11 cellular contexts compared by ENCODE assay signal in the genomic region with DNA sequence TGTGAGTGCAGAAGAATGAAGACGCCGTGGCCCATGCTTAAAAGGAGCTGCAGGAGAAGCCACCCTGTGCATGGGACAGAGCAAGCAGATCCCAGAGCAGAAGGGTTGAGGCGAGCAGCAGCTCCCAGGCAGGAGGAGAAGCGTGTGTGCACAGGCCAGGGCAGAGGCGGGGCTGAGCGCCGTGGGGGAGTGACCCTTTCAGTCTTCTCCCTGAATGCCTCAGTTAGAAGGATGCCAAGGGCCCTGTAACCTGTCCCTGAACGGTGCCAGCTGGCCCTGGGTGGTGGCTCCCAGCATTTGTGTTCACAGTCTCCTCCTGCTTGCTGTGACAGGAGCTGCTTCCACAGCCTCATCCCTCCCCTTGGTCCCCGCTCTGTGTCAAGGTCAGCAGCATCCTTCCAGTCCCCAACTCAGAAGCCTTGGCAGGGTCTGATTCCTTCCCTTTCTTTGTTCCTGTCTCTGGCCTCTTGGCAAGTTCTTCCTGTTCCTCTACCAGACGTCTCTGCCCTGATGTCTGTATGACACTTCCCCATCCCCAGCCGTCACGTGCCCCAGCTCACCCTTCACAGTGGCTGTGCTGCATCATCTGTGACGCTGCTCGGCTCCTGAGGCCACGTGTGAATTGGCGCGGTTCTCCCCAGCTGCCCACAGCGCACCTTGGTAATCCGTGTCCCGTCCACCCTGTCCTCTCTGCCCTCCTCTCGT. TPM values are rescaled to one million over a fixed set of nuclear protein-coding genes. Genes with fewer than 3 reads are reported as not detected.
A peak's percentile ranks its signal among the peaks of the same experiment; 100 is the strongest.
DNase-seq lines count a peak whose midpoint lies in the region; ATAC-seq, FAIRE-seq and TF ChIP-seq lines count a peak whose summit lies in the region.
"Had no signal": no experiment of that assay in that cellular context is flagged by ENCODE, and none has a peak within 500 bp of the region (broad histone marks: within the 10 kb centered on the region; RNA-seq: fewer than 3 reads in every experiment).

No MANE protein-coding gene starts in this region.

- no peak for FAIRE-seq in K562 (lab: Jason Lieb, UNC)

- peaks cover 37% of the 10 kb centered on the region for H3K4me1 Mint-ChIP-seq in activated naive CD4-positive, alpha-beta T cell treated with anti-CD3 and anti-CD28 coated beads for 36 hours (ENCODE audit: low read depth)

- H3K36me3 ChIP-seq in K562 (ENCODE audit: control insufficient read depth, insufficient read depth, low read length) (peaks cover 70% of the 10 kb centered on the region), lower lobe of right lung (peaks cover 76% of the 10 kb centered on the region), testis (ENCODE audit: low read depth, missing control alignments) (no peaks in the 10 kb centered on the region), GM23248 (ENCODE audit: low read depth) (peaks cover 35% of the 10 kb centered on the region)

- H3K27ac ChIP-seq in K562 (ENCODE audit: extremely low read depth, low read depth, low read length) (no peak overlapping the region), lower lobe of right lung (peak overlapping the region; percentile 11), testis (peak overlapping the region in 1 of 2 donors; percentile 39), GM23248 (no peak overlapping the region)

- peak; percentile 1 for DNase-seq in activated naive CD4-positive, alpha-beta T cell treated with anti-CD3 and anti-CD28 coated beads for 36 hours
- DNase-seq in activated naive CD4-positive, alpha-beta T cell treated with anti-CD3 and anti-CD28 coated beads, Interleukin-2, amount 50 U/mL, for 16 hours, result no peak
- no peak for DNase-seq in K562 (ENCODE audit: extremely low read depth in 1 of 4, low spot score in 3 of 4)
- peak; percentile 84 for DNase-seq in lower lobe of right lung
- peak; percentile 79 for DNase-seq in testis
- DNase-seq in GM23248, result no peak
- DNase-seq: activated CD4-positive, alpha-beta T cell treated with anti-CD3 and anti-CD28 coated beads for 1 hour; activated gamma-delta T cell treated with Interleukin-2 at 50 U/mL for 16 hours; NCI-H2171 treated with DMSO at 0.1 percent for 48 hours had no signal

- WGBS in K562 (ENCODE audit: insufficient coverage, low coverage, missing lambda C conversion rate), result 95% methylated on average over 20 of the region's 21 CpGs
- WGBS in testis, 2 donors, result 56 to 70% methylated on average over 19 to 21 of the region's 21 CpGs
- WGBS in GM23248 (ENCODE audit: low coverage in 1 of 2, low lambda C conversion rate in 2 of 2, missing lambda C conversion rate in 2 of 2), 2 experiments, result 90 to 92% methylated on average over 21 of the region's 21 CpGs

- no peak for TF ChIP-seq POLR2A in K562 (conservative IDR thresholded peaks at IDR 0.05)
- no peak for TF ChIP-seq POLR2A in testis (IDR thresholded peaks at IDR 0.05)

- H3F3A ChIP-seq in GM23248 (ENCODE audit: insufficient read depth), result no peaks in the 10 kb centered on the region

- no peak for TF ChIP-seq RAD21 in K562 (CRISPR knock-in tag; conservative IDR thresholded peaks at IDR 0.05 in 1 of 2, IDR thresholded peaks at IDR 0.05 in 1 of 2)

- POLR2A ChIA-PET in K562 (lab: Yijun Ruan, JAX), result no interaction called here

- H3K27me3 Mint-ChIP-seq in activated naive CD4-positive, alpha-beta T cell treated with anti-CD3 and anti-CD28 coated beads for 36 hours (ENCODE audit: low read depth), result no peaks in the 10 kb centered on the region

- H3K36me3 Mint-ChIP-seq in activated naive CD4-positive, alpha-beta T cell treated with anti-CD3 and anti-CD28 coated beads for 36 hours (ENCODE audit: low read depth), result peaks cover 62% of the 10 kb centered on the region

- in situ Hi-C loops in K562 (cut with MboI), result no loop called here
- in situ Hi-C loops in GM23248 (cut with MboI), result no loop called here

- H3K27me3 ChIP-seq in K562 (ENCODE audit: control insufficient read depth in 2 of 2, insufficient read depth in 2 of 2, low read length in 2 of 2), result no peaks in the 10 kb centered on the region
- no peaks in the 10 kb centered on the region for H3K27me3 ChIP-seq in lower lobe of right lung (ENCODE audit: low read depth)
- no peaks in the 10 kb centered on the region for H3K27me3 ChIP-seq in testis
- H3K27me3 ChIP-seq in GM23248 (replicated peaks; ENCODE audit: insufficient read depth), result no peaks in the 10 kb centered on the region

- H4K20me1 ChIP-seq in K562 (replicated peaks; ENCODE audit: control insufficient read depth, insufficient read depth, low read length), result no peaks in the 10 kb centered on the region; the same call in 1 of the 2 replicates
- H4K20me1 ChIP-seq in GM23248 (ENCODE audit: insufficient read depth), result no peaks in the 10 kb centered on the region

- ATAC-seq in K562, result no peak
- ATAC-seq in lower lobe of right lung, result peak; percentile 66 to 88
- no peak for ATAC-seq in HG02798 (IDR thresholded peaks at IDR 0.05; ENCODE audit: poor library complexity, unreplicated experiment)
- no peak for ATAC-seq in HG03432 (IDR thresholded peaks at IDR 0.05; ENCODE audit: unreplicated experiment)

- intact Hi-C loops in activated naive CD4-positive, alpha-beta T cell treated with anti-CD3 and anti-CD28 coated beads for 36 hours (cut with micrococcal nuclease), result no loop called here
- intact Hi-C loops in K562 (cut with micrococcal nuclease), result no loop called here
- intact Hi-C loops in lower lobe of right lung (cut with DNase I), result no loop called here
- intact Hi-C loops in testis (cut with DNase I; ENCODE audit: low total_unique reads), result no loop called here

- H3K79me2 ChIP-seq in K562 (ENCODE audit: control insufficient read depth, insufficient read depth, low read length), result peaks cover 20% of the 10 kb centered on the region
- H3K79me2 ChIP-seq in GM23248 (ENCODE audit: insufficient read depth), result peaks cover 83% of the 10 kb centered on the region

- BruUV-seq in K562 (replicated peaks; lab: Mats Ljungman, UMichigan), result no TSS peak

- CTCF ChIA-PET in activated naive CD4-positive, alpha-beta T cell treated with anti-CD3 and anti-CD28 coated beads for 36 hours (lab: Charles Lee), result interaction anchor here (1.0 to 4.3 kb wide), 2 partner anchors 10 to 24 kb away, joined by 4 to 27 read pairs; no protein-coding TSS in a partner anchor
- CTCF ChIA-PET in K562 (lab: Yijun Ruan, JAX; ENCODE audit: low intra/inter-chr PET ratio), result no interaction called here

- H3K9ac ChIP-seq in K562 (ENCODE audit: insufficient read depth in 1 of 2, low read depth in 2 of 2, low read length in 2 of 2) (no peak overlapping the region), GM23248 (no peak overlapping the region)

- H3K27ac Mint-ChIP-seq in activated naive CD4-positive, alpha-beta T cell treated with anti-CD3 and anti-CD28 coated beads for 36 hours, result peak overlapping the region; percentile 25

- H3K4me3 ChIP-seq in K562 (no peak overlapping the region), lower lobe of right lung (no peak overlapping the region), testis (no peak overlapping the region), GM23248 (no peak overlapping the region)

- H3K9me3 Mint-ChIP-seq in activated naive CD4-positive, alpha-beta T cell treated with anti-CD3 and anti-CD28 coated beads for 36 hours, result peaks cover 20% of the 10 kb centered on the region

- no peak for TF ChIP-seq CTCF in K562 (IDR thresholded peaks at IDR 0.05 in 2 of 3, conservative IDR thresholded peaks at IDR 0.05 in 1 of 3; ENCODE audit: insufficient read depth in 2 of 3, low read depth in 1 of 3, low read length in 3 of 3)
- TF ChIP-seq CTCF in lower lobe of right lung (IDR thresholded peaks at IDR 0.05), result no peak
- no peak for TF ChIP-seq CTCF in testis (IDR thresholded peaks at IDR 0.05)

- H3K9me1 ChIP-seq in K562 (ENCODE audit: control insufficient read depth, insufficient read depth, low read length), result peaks cover 8% of the 10 kb centered on the region

- no peak overlapping the region for H2AFZ ChIP-seq in K562 (ENCODE audit: low read depth, low read length)
- no peak overlapping the region for H2AFZ ChIP-seq in GM23248

- H3K4me3 Mint-ChIP-seq in activated naive CD4-positive, alpha-beta T cell treated with anti-CD3 and anti-CD28 coated beads for 36 hours, result no peak overlapping the region

- TF ChIP-seq EP300 in K562 (IDR thresholded peaks at IDR 0.05; ENCODE audit: low read length), result no peak

- H3K4me2 ChIP-seq in K562 (ENCODE audit: insufficient read depth, low read length) (no peak overlapping the region), GM23248 (ENCODE audit: unreplicated experiment) (no peak overlapping the region)

- H3K9me2 ChIP-seq in GM23248 (ENCODE audit: insufficient read depth), result no peaks in the 10 kb centered on the region

- H3K4me1 ChIP-seq in K562 (replicated peaks in 1 of 2; ENCODE audit: control insufficient read depth in 2 of 2, insufficient read depth in 2 of 2, low read length in 2 of 2) (peaks cover 6 to 19% of the 10 kb centered on the region in 2 experiments; a peak in 3 of 5 replicates), lower lobe of right lung (peaks cover 31% of the 10 kb centered on the region), testis (peaks cover 22% of the 10 kb centered on the region), GM23248 (ENCODE audit: insufficient read depth) (peaks cover 3% of the 10 kb centered on the region; the same call in 1 of the 2 replicates)

- H3K9me3 ChIP-seq in K562 (replicated peaks; ENCODE audit: control insufficient read depth, insufficient read depth, low read depth, low read length) (peaks cover 8% of the 10 kb centered on the region), lower lobe of right lung (peaks cover 11% of the 10 kb centered on the region), testis (no peaks in the 10 kb centered on the region), GM23248 (ENCODE audit: low read depth) (peaks cover 3% of the 10 kb centered on the region)

RNA-seq across cellular contexts. Expression of gene EXOC3, which starts 5.2 kb away (rescaled TPM):
- total RNA-seq in activated naive CD4-positive, alpha-beta T cell treated with anti-CD3 and anti-CD28 coated beads for 36 hours, result 10 to 100 TPM; 41.6 to 41.7 TPM
- total RNA-seq in K562 (2011; cell fraction: chromatin; rRNA removed; ENCODE audit: low replicate concordance), result 103 and 177 TPM in 2 replicates
- 66.8 and 69.0 TPM in 2 replicates for total RNA-seq in K562 (2011; cell fraction: nucleolus; rRNA removed)
- total RNA-seq in K562 (2011; cell fraction: nucleoplasm; rRNA removed), result 75.2 and 79.0 TPM in 2 replicates
- total RNA-seq in K562 (2014; rRNA removed) (22.4 and 27.5 TPM in 2 replicates), K562 (2014; rRNA removed; fragmentation: Illumina TruSeq; extraction: Trizol) (13.9 and 16.5 TPM in 2 replicates), K562 (2015; rRNA removed; fragmentation: Illumina TruSeq; extraction: Trizol) (22.4 and 22.9 TPM in 2 replicates), K562 (2021) (41.0 and 41.9 TPM in 2 replicates), lower lobe of right lung (58.9 TPM), testis (100 to 1,000 TPM; 120 to 122 TPM)
- polyA plus RNA-seq in K562 (2011; rRNA removed) (15.5 and 18.8 TPM in 2 replicates), K562 (2014; fragmentation: Illumina TruSeq; extraction: Trizol) (22.9 and 25.8 TPM in 2 replicates), K562 (2014; fragmentation: Nextera tagmentation; extraction: Ambion mirVana) (1 to 10 TPM; 1.4 to 3.7 TPM), K562 (2014; rRNA removed) (25.6 and 26.4 TPM in 2 replicates), testis (ENCODE audit: insufficient read depth, low read depth, low replicate concordance) (111 TPM), GM23248 (2016; fragmentation: Nextera tagmentation; extraction: Ambion mirVana) (40.9 and 43.0 TPM in 2 replicates)
- polyA plus RNA-seq in K562 (2011; cell fraction: cytosol; rRNA removed), result 12.0 and 15.7 TPM in 2 replicates
- polyA plus RNA-seq in K562 (2011; cell fraction: nucleus; rRNA removed), result 37.6 and 54.4 TPM in 2 replicates
- polyA plus RNA-seq in K562 (2012), result 34.5 and 78.0 TPM in 2 replicates
- polyA minus RNA-seq in K562 (2011; rRNA and poly(A)+ RNA removed), result 13.4 and 17.1 TPM in 2 replicates
- polyA minus RNA-seq in K562 (2011; cell fraction: cytosol; rRNA and poly(A)+ RNA removed), result 14.6 and 14.7 TPM in 2 replicates
- polyA minus RNA-seq in K562 (2011; cell fraction: nucleus; rRNA and poly(A)+ RNA removed), result 18.3 and 25.2 TPM in 2 replicates
- total RNA-seq in GM23248 (2014; rRNA removed; shearing (Covaris generic)), result 32.4 and 39.9 TPM in 2 replicates

Comparison
In these comparisons a context has a peak if more than half of its experiments do, and no peak if none do; other contexts are left out.
1. DNase-seq: peak in activated naive CD4-positive, alpha-beta T cell treated with anti-CD3 and anti-CD28 coated beads for 36 hours (single experiment), lower lobe of right lung (single experiment) and testis (single experiment); none in activated naive CD4-positive, alpha-beta T cell treated with anti-CD3 and anti-CD28 coated beads, Interleukin-2, amount 50 U/mL, for 16 hours (single experiment), K562 (0 of 4) and GM23248 (single experiment).
2. ATAC-seq: peak in lower lobe of right lung (2 of 2); none in K562 (single experiment), HG02798 (single experiment) and HG03432 (single experiment).